In the genomic region with DNA sequence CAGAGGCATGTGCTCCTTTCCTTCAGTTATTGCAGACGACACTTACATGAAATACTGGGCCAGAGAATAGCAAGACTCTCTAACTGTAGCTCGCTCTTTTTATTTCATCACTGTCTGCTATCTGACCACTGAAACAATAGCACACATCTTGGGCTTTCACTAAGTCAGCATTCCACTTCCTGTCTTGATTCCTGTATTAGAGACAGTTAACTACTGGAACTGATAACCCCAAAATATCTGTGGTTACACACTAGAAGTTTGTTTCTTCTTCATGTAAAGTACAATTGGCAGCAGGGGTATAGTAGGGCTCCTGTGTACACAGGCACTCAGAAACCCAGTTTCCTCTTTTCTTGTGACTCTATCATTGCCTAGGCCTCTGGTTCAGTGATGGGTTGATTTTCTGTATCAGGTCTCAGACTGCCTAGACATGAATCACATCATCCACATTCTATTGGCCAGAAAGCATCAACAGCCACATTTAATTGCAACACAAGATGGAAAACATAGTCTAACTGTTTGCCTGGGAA, we compare ENCODE assay signal across 9 cellular contexts.
DNase-seq lines count a peak whose midpoint lies in the region; ATAC-seq lines count a peak whose summit lies in the region.
"Had no signal": no experiment of that assay in that cellular context is flagged by ENCODE, and none has a peak within 500 bp of the region (broad histone marks: within the 10 kb centered on the region; RNA-seq: fewer than 3 reads in every experiment).

No MANE protein-coding gene starts in this region.

- H3K4me3 Mint-ChIP-seq in naive thymus-derived CD4-positive, alpha-beta T cell = peak overlapping the region in 8 of 10 donors; percentile 15 to 76 (median 56)

- peaks cover 22 to 51% of the 10 kb centered on the region in 2 donors for H3K4me1 ChIP-seq in naive thymus-derived CD4-positive, alpha-beta T cell (ENCODE audit: control insufficient read depth in 2 of 2, insufficient read depth in 2 of 2, low read length in 2 of 2)

- no peak overlapping the region for H3K4me3 ChIP-seq in naive thymus-derived CD4-positive, alpha-beta T cell (ENCODE audit: low read length)

- CTCF ChIA-PET in naive thymus-derived CD4-positive, alpha-beta T cell (lab: Charles Lee) = no interaction called here

- DNase-seq in OCI-M1 (lab: John Stamatoyannopoulos, UW) (peak; percentile 62), NOMO-1 treated with dmso at 0.1 percent for 144 hours (lab: John Stamatoyannopoulos, UW; ENCODE audit: unreplicated experiment) (no peak), NCI-H748 treated with DMSO at 0.1 percent for 48 hours (lab: John Stamatoyannopoulos, UW) (no peak), UCSD-AML1 (lab: John Stamatoyannopoulos, UW; ENCODE audit: unreplicated experiment) (no peak)
- peak in 1 of 9 donors; percentile 19 for DNase-seq in naive thymus-derived CD4-positive, alpha-beta T cell
- DNase-seq in stimulated activated CD4-positive, alpha-beta T cell treated with anti-CD3 and anti-CD28 coated beads, Interleukin-1b, Interleukin-23, amount 100 ng/mL, for 48 hours = no peak
- DNase-seq: activated CD4-positive, alpha-beta T cell treated with anti-CD3 and anti-CD28 coated beads for 4 hours had no signal

- ATAC-seq in GM18907 (IDR thresholded peaks at IDR 0.05; ENCODE audit: unreplicated experiment) = peak; percentile 95
- peak; percentile 94 for ATAC-seq in HG02763 (IDR thresholded peaks at IDR 0.05; ENCODE audit: unreplicated experiment)
- peak; percentile 62 for ATAC-seq in naive thymus-derived CD4-positive, alpha-beta T cell

- H3K4me1 Mint-ChIP-seq in naive thymus-derived CD4-positive, alpha-beta T cell = peaks cover 0 to 57% (median 0%) of the 10 kb centered on the region in 7 donors

- peak overlapping the region; percentile 63 for H3K27ac ChIP-seq in naive thymus-derived CD4-positive, alpha-beta T cell (ENCODE audit: low read depth, low read length)

- POLR2A ChIA-PET in naive thymus-derived CD4-positive, alpha-beta T cell (lab: Charles Lee) = interaction anchor here (0.6 to 1.4 kb wide), 4 partner anchors 12 to 231 kb away, joined by 3 to 6 read pairs (median 4); no protein-coding TSS in a partner anchor

- no peaks in the 10 kb centered on the region for H3K27me3 Mint-ChIP-seq in naive thymus-derived CD4-positive, alpha-beta T cell

- H3K36me3 Mint-ChIP-seq in naive thymus-derived CD4-positive, alpha-beta T cell = peaks cover 0 to 11% (median 0%) of the 10 kb centered on the region in 5 donors

- peak overlapping the region in 7 of 9 donors; percentile 79 to 99 (median 92) for H3K27ac Mint-ChIP-seq in naive thymus-derived CD4-positive, alpha-beta T cell

- no peaks in the 10 kb centered on the region for H3K9me3 ChIP-seq in naive thymus-derived CD4-positive, alpha-beta T cell (ENCODE audit: control insufficient read depth in 2 of 3, low read length in 3 of 3)

- intact Hi-C loops in naive thymus-derived CD4-positive, alpha-beta T cell (cut with micrococcal nuclease) = loop anchor here (1.0 to 10.0 kb wide), 12 partner anchors 13 to 763 kb away; partner anchors contain the start of genes CD96 (in 2 of the 2) and NECTIN3 (in 2 of the 2)

- H3K27me3 ChIP-seq in naive thymus-derived CD4-positive, alpha-beta T cell (ENCODE audit: control insufficient read depth in 2 of 2, insufficient read depth in 2 of 2, low read length in 2 of 2) = no peaks in the 10 kb centered on the region

- peaks cover 0 to 3% (median 0%) of the 10 kb centered on the region in 11 donors for H3K9me3 Mint-ChIP-seq in naive thymus-derived CD4-positive, alpha-beta T cell

- no peaks in the 10 kb centered on the region for H3K36me3 ChIP-seq in naive thymus-derived CD4-positive, alpha-beta T cell (ENCODE audit: control insufficient read depth in 2 of 3, insufficient read depth in 3 of 3, low read length in 3 of 3)
